In genomic region chr15:88255496-88256171, GRCh38 we compare ENCODE assay signal across 9 cellular contexts. TPM values are rescaled to one million over a fixed set of nuclear protein-coding genes. Genes with fewer than 3 reads are reported as not detected.
DNase-seq lines count a peak whose midpoint lies in the region; TF ChIP-seq lines count a peak whose summit lies in the region.
"Had no signal": no experiment of that assay in that cellular context is flagged by ENCODE, and none has a peak within 500 bp of the region (broad histone marks: within the 10 kb centered on the region; RNA-seq: fewer than 3 reads in every experiment).

No MANE protein-coding gene starts in this region.

- TF ChIP-seq CTCF in neural progenitor cell (IDR thresholded peaks at IDR 0.05): no peak

- no peaks in the 10 kb centered on the region for H3K9me3 ChIP-seq in NT2/D1 (ENCODE audit: insufficient read depth, low read length)
- H3K9me3 ChIP-seq in neural progenitor cell (ENCODE audit: low read depth): no peaks in the 10 kb centered on the region
- no peaks in the 10 kb centered on the region for H3K9me3 ChIP-seq in effector memory CD4-positive, alpha-beta T cell (ENCODE audit: control insufficient read depth, low read length)

- H4K20me1 ChIP-seq in neural progenitor cell (ENCODE audit: low read depth): peaks cover 15% of the 10 kb centered on the region

- H3K4me3 ChIP-seq in NT2/D1 (ENCODE audit: insufficient read length, low read depth) (peak overlapping the region; percentile 39), neural progenitor cell (peak overlapping the region; percentile 74)
- H3K4me3 ChIP-seq in effector memory CD4-positive, alpha-beta T cell (ENCODE audit: insufficient read depth, low read depth, low read length, poor library complexity, severe bottlenecking): no peak overlapping the region

- H3K4me1 ChIP-seq in NT2/D1 (ENCODE audit: insufficient read depth, insufficient read length) (peaks cover 2% of the 10 kb centered on the region), neural progenitor cell (peaks cover 11% of the 10 kb centered on the region)
- peaks cover 4% of the 10 kb centered on the region for H3K4me1 ChIP-seq in effector memory CD4-positive, alpha-beta T cell (ENCODE audit: control insufficient read depth, insufficient read depth, low read length, poor library complexity, severe bottlenecking)

- no peaks in the 10 kb centered on the region for H3K36me3 Mint-ChIP-seq in neural progenitor cell

- H3K79me2 ChIP-seq in neural progenitor cell (ENCODE audit: low read depth): no peaks in the 10 kb centered on the region

- H3K36me3 ChIP-seq in NT2/D1 (ENCODE audit: insufficient read depth, insufficient read length, low read length) (no peaks in the 10 kb centered on the region), neural progenitor cell (no peaks in the 10 kb centered on the region)
- no peaks in the 10 kb centered on the region for H3K36me3 ChIP-seq in effector memory CD4-positive, alpha-beta T cell (ENCODE audit: control insufficient read depth, insufficient read depth, low read length)

- DNase-seq in Caki2 (ENCODE audit: low read depth): peak; percentile 14
- DNase-seq in NT2/D1 (ENCODE audit: low read depth, low spot score): no peak
- peak; percentile 12 for DNase-seq in fibroblast of peridontal ligament (ENCODE audit: extremely low read depth)
- peak; percentile 86 for DNase-seq in neural progenitor cell (ENCODE audit: low spot score)
- DNase-seq in NCI-H82 (lab: John Stamatoyannopoulos, UW): no peak
- no peak for DNase-seq in effector memory CD4-positive, alpha-beta T cell
- no peak for DNase-seq in GOT3 (lab: John Stamatoyannopoulos, UW)
- DNase-seq in OCI-M2 (lab: John Stamatoyannopoulos, UW; ENCODE audit: unreplicated experiment): no peak

- peak overlapping the region; percentile 65 for H2AFZ ChIP-seq in neural progenitor cell (replicated peaks)

- H3K9ac ChIP-seq in NT2/D1 (ENCODE audit: insufficient read length, low read depth) (peak overlapping the region; percentile 69), neural progenitor cell (no peak overlapping the region)

- H3K27ac ChIP-seq in neural progenitor cell: no peak overlapping the region
- no peak overlapping the region for H3K27ac ChIP-seq in effector memory CD4-positive, alpha-beta T cell (ENCODE audit: insufficient read depth, low read length, poor library complexity, severe bottlenecking)

- H3K27ac Mint-ChIP-seq in neural progenitor cell: no peak overlapping the region
- H3K27ac Mint-ChIP-seq: dendritic cell treated with granulocyte-macrophage colony-stimulating factor and Interleukin-4, amounts not matched to agents 40 ng/mL and 50 ng/mL, for 4 days had no signal

- H3K9me3 Mint-ChIP-seq in neural progenitor cell: peaks cover 2% of the 10 kb centered on the region
- H3K9me3 Mint-ChIP-seq: dendritic cell treated with granulocyte-macrophage colony-stimulating factor and Interleukin-4, amounts not matched to agents 40 ng/mL and 50 ng/mL, for 4 days had no signal

- in situ Hi-C loops in Caki2 (cut with HindIII; ENCODE audit: low pct_unique_long_range_greater_than_20kb, low sequenced_read_pairs): no loop called here

- H3F3A ChIP-seq in neural progenitor cell (ENCODE audit: low read depth): peaks cover 17% of the 10 kb centered on the region

- peaks cover 10% of the 10 kb centered on the region for H3K4me1 Mint-ChIP-seq in neural progenitor cell

- peak overlapping the region; percentile 100 for H3K4me2 ChIP-seq in neural progenitor cell

- H3K27me3 ChIP-seq in NT2/D1 (ENCODE audit: insufficient read depth, insufficient read length) (peaks cover 67% of the 10 kb centered on the region), neural progenitor cell (peaks cover 97% of the 10 kb centered on the region)
- peaks cover 16% of the 10 kb centered on the region for H3K27me3 ChIP-seq in effector memory CD4-positive, alpha-beta T cell (replicated peaks; ENCODE audit: control insufficient read depth, insufficient read depth, low read length, poor library complexity, severe bottlenecking)

- peaks cover 40% of the 10 kb centered on the region for H3K27me3 Mint-ChIP-seq in neural progenitor cell (ENCODE audit: insufficient read depth, low read depth)

- H3K4me3 Mint-ChIP-seq in neural progenitor cell: peak overlapping the region; percentile 92

RNA-seq across cellular contexts. Expression of gene NTRK3, which starts 0.9 kb away (rescaled TPM):
- not detected in 2 replicates for total RNA-seq in Caki2 (2014; rRNA removed; shearing (Covaris generic); ENCODE audit: low replicate concordance)
- total RNA-seq in neural progenitor cell (ENCODE audit: low replicate concordance): 2.0 and 2.4 TPM in 2 replicates

Comparison
In these comparisons a context has a peak if more than half of its experiments do, and no peak if none do; other contexts are left out.
1. DNase-seq: peak in Caki2 (single experiment), fibroblast of peridontal ligament (single experiment) and neural progenitor cell (single experiment); none in NT2/D1 (single experiment), NCI-H82 (single experiment), effector memory CD4-positive, alpha-beta T cell (0 of 3), GOT3 (single experiment) and OCI-M2 (single experiment).